ENCODE assay signal across 16 cellular contexts in the genomic region with DNA sequence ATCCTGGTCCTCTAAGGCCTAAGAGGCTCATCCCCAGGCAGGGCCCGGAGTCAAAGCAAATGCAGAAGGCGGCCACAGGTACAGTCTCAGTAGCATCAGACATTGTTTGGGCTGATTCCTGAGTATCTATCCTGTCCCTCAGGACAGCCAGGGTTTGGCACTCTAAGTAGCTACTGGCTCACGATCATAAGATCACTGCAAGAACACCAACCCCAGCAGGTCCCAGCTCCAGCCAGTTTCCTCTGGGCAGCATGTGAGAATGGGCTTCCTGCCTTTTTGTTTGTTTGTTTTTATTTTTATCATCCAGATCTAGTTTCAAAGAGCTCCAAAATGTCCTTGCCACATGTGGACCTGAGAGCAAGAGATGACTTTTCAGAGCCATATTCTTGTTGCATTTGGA. TPM values are rescaled to one million over a fixed set of nuclear protein-coding genes. Genes with fewer than 3 reads are reported as not detected.
A peak's percentile ranks its signal among the peaks of the same experiment; 100 is the strongest.
DNase-seq lines count a peak whose midpoint lies in the region; ATAC-seq, FAIRE-seq and TF ChIP-seq lines count a peak whose summit lies in the region.
"Had no signal": no experiment of that assay in that cellular context is flagged by ENCODE, and none has a peak within 500 bp of the region (broad histone marks: within the 10 kb centered on the region; RNA-seq: fewer than 3 reads in every experiment).

No MANE protein-coding gene starts in this region.

- peaks cover 13 to 80% (median 50%) of the 10 kb centered on the region in 4 donors for H3K4me1 ChIP-seq in liver (ENCODE audit: control insufficient read depth in 4 of 4, insufficient read depth in 4 of 4, low read length in 3 of 4)
- H3K4me1 ChIP-seq in HepG2 (ENCODE audit: insufficient read depth, low read length), result peaks cover 60% of the 10 kb centered on the region
- peaks cover 5% of the 10 kb centered on the region for H3K4me1 ChIP-seq in prostate gland (replicated peaks)
- H3K4me1 ChIP-seq: BLaER1 had no signal

- no peak overlapping the region for H3K9ac ChIP-seq in liver (ENCODE audit: low read depth in 1 of 2, low read length in 2 of 2)
- H3K9ac ChIP-seq in HepG2 (ENCODE audit: insufficient read depth, low read depth, low read length), result no peak overlapping the region
- H3K9ac ChIP-seq: BLaER1, GM23248 had no signal

- in situ Hi-C loops in HepG2 (cut with HindIII; ENCODE audit: extremely low pct_ligation_motif_present, low pct_unique_long_range_greater_than_20kb), result no loop called here

- 76% methylated on average over 3 of the region's 3 CpGs for WGBS in liver
- 100% methylated on average over 3 of the region's 3 CpGs for WGBS in HepG2 (ENCODE audit: low lambda C conversion rate)
- 81% methylated on average over 3 of the region's 3 CpGs for whole genome bisulfite sequencing in prostate gland

- no peak overlapping the region for H3K4me3 ChIP-seq in liver (ENCODE audit: low read depth in 1 of 3, low read length in 3 of 3)
- no peak overlapping the region for H3K4me3 ChIP-seq in HepG2 (replicated peaks in 1 of 3; ENCODE audit: insufficient read depth in 1 of 3, low read depth in 2 of 3, low read length in 3 of 3)
- no peak overlapping the region for H3K4me3 ChIP-seq in prostate gland
- H3K4me3 ChIP-seq: BLaER1, GM23248 had no signal

- H4K20me1 ChIP-seq in HepG2 (ENCODE audit: insufficient read depth, low read length), result no peaks in the 10 kb centered on the region
- H4K20me1 ChIP-seq: BLaER1 had no signal

- no peak for TF ChIP-seq CTCF in liver (IDR thresholded peaks at IDR 0.05; ENCODE audit: low read depth, low read length, missing input control)
- TF ChIP-seq CTCF in HepG2 (CRISPR knock-in tag; IDR thresholded peaks at IDR 0.05), result no peak
- TF ChIP-seq CTCF in WTC11 (IDR thresholded peaks at IDR 0.05), result no peak
- no peak for TF ChIP-seq CTCF in prostate gland (IDR thresholded peaks at IDR 0.05)

- intact Hi-C loops in HepG2 (cut with micrococcal nuclease; ENCODE audit: unreplicated experiment) (no loop called here), prostate gland (cut with DNase I) (no loop called here)

- H3K27me3 ChIP-seq in liver (ENCODE audit: control insufficient read depth in 4 of 4, insufficient read depth in 4 of 4, low read length in 3 of 4) (no peaks in the 10 kb centered on the region), HepG2 (ENCODE audit: control insufficient read depth in 1 of 2, insufficient read depth in 2 of 2, low read length in 2 of 2) (no peaks in the 10 kb centered on the region), prostate gland (replicated peaks; ENCODE audit: insufficient read depth) (no peaks in the 10 kb centered on the region)
- H3K27me3 ChIP-seq: BLaER1 had no signal

- no peak overlapping the region for H2AFZ ChIP-seq in HepG2 (ENCODE audit: low read length)
- H2AFZ ChIP-seq: GM23248 had no signal

- no peak overlapping the region for H3K4me2 ChIP-seq in HepG2 (ENCODE audit: low read depth, low read length)
- H3K4me2 ChIP-seq: BLaER1 had no signal

- ATAC-seq in HepG2 (no peak), WTC11 (peak; percentile 43; the same call in 1 of the 2 replicates)
- ATAC-seq: HCT116 had no signal

- H3K27ac ChIP-seq in liver (ENCODE audit: low read depth in 1 of 2, low read length in 2 of 2), result peak overlapping the region; percentile 33 to 40
- no peak overlapping the region for H3K27ac ChIP-seq in HepG2 (ENCODE audit: extremely low read length, insufficient read depth, low read length)
- H3K27ac ChIP-seq in prostate gland, result peak overlapping the region; percentile 24 to 71
- H3K27ac ChIP-seq: BLaER1, GM23248, HL-60 had no signal

- H3K9me3 Mint-ChIP-seq in WTC11, result no peaks in the 10 kb centered on the region
- H3K9me3 Mint-ChIP-seq: CD4-positive, CD25-positive, alpha-beta regulatory T cell; IgD-negative memory B cell had no signal

- no peaks in the 10 kb centered on the region for H3K9me3 ChIP-seq in liver (ENCODE audit: control insufficient read depth in 4 of 4, low read length in 3 of 4)
- no peaks in the 10 kb centered on the region for H3K9me3 ChIP-seq in HepG2 (ENCODE audit: low read length)
- no peaks in the 10 kb centered on the region for H3K9me3 ChIP-seq in prostate gland

- no peak for FAIRE-seq in HepG2 (lab: Jason Lieb, UNC)
- FAIRE-seq: H54 had no signal

- H3K4me3 Mint-ChIP-seq in WTC11, result no peak overlapping the region
- H3K4me3 Mint-ChIP-seq: CD4-positive, CD25-positive, alpha-beta regulatory T cell; IgD-negative memory B cell had no signal

- BruUV-seq in HepG2 (replicated peaks; lab: Mats Ljungman, UMichigan), result no TSS peak

- H3K4me1 Mint-ChIP-seq in WTC11, result no peaks in the 10 kb centered on the region

- no peaks in the 10 kb centered on the region for H3K27me3 Mint-ChIP-seq in WTC11 (ENCODE audit: low read depth)
- H3K27me3 Mint-ChIP-seq: CD4-positive, CD25-positive, alpha-beta regulatory T cell; IgD-negative memory B cell had no signal

- CTCF ChIA-PET in HepG2 (lab: Yijun Ruan, JAX; ENCODE audit: low intra/inter-chr PET ratio, low total read pairs), result no interaction called here
- CTCF ChIA-PET in WTC11 (lab: Charles Lee), result interaction anchor here (1.0 kb wide), 1 partner anchor 72 kb away, joined by 3 read pairs; no protein-coding TSS in a partner anchor

- H3K36me3 ChIP-seq in liver (ENCODE audit: control insufficient read depth in 4 of 4, insufficient read depth in 3 of 4, low read depth in 1 of 4, low read length in 3 of 4), result peaks cover 0 to 2% (median 0%) of the 10 kb centered on the region in 4 donors
- peaks cover 2 to 9% of the 10 kb centered on the region in 2 experiments; a peak in 3 of 5 replicates for H3K36me3 ChIP-seq in HepG2 (replicated peaks in 1 of 2; ENCODE audit: control insufficient read depth in 1 of 2, insufficient read depth in 2 of 2, low read length in 2 of 2)
- H3K36me3 ChIP-seq in prostate gland, result no peaks in the 10 kb centered on the region

- DNase-seq in HepG2 (ENCODE audit: low spot score) (no peak), WTC11 (ENCODE audit: low spot score) (no peak), prostate gland (ENCODE audit: low spot score) (peak; percentile 30), AG20443 (ENCODE audit: low spot score) (no peak), cerebellum (ENCODE audit: low spot score) (no peak)
- DNase-seq: AML-193; CD4-positive, CD25-positive, alpha-beta regulatory T cell; DMS53; GF-D8; GM23248 had no signal

- TF ChIP-seq EP300 in HepG2 (IDR thresholded peaks at IDR 0.05; ENCODE audit: low read depth in 2 of 2, low read length in 2 of 2) (no peak), HepG2 (CRISPR knock-in tag; IDR thresholded peaks at IDR 0.05; ENCODE audit: borderline replicate concordance) (no peak)

- TF ChIP-seq RAD21 in liver (IDR thresholded peaks at IDR 0.05), result no peak
- TF ChIP-seq RAD21 in HepG2 (CRISPR knock-in tag; IDR thresholded peaks at IDR 0.05), result no peak

- H3K79me2 ChIP-seq in HepG2 (ENCODE audit: insufficient read depth, low read length), result peaks cover 4% of the 10 kb centered on the region

- POLR2A ChIA-PET in HepG2 (lab: Yijun Ruan, JAX) (no interaction called here), WTC11 (lab: Charles Lee) (interaction anchor here (0.7 kb wide), 1 partner anchor 60 kb away, joined by 5 read pairs; no protein-coding TSS in a partner anchor)

- TF ChIP-seq POLR2A in HepG2 (IDR thresholded peaks at IDR 0.05; ENCODE audit: insufficient read depth in 1 of 2, low read depth in 2 of 2, low read length in 2 of 2), result no peak
- TF ChIP-seq POLR2A in prostate gland (IDR thresholded peaks at IDR 0.05), result no peak

- H3K27ac Mint-ChIP-seq in WTC11, result no peak overlapping the region
- H3K27ac Mint-ChIP-seq: CD4-positive, CD25-positive, alpha-beta regulatory T cell; IgD-negative memory B cell had no signal

- peaks cover 12% of the 10 kb centered on the region for H3K36me3 Mint-ChIP-seq in WTC11

TF ChIP-seq in liver, 16 proteins besides CTCF, POLR2A, EP300 and RAD21 (continues in another document):
- peak; percentile 17 for TF ChIP-seq YY1 (IDR thresholded peaks at IDR 0.05)

TF ChIP-seq in HepG2, 621 proteins besides CTCF, POLR2A, EP300 and RAD21 (continues in another document):
- TF ChIP-seq ZNF501 (CRISPR knock-in tag; IDR thresholded peaks at IDR 0.05), result no peak

TF ChIP-seq in WTC11, 78 proteins besides CTCF, POLR2A, EP300 and RAD21 (continues in another document):
- no peak for TF ChIP-seq JUN (CRISPR knock-in tag; IDR thresholded peaks at IDR 0.05)
- TF ChIP-seq E2F4 (CRISPR knock-in tag; IDR thresholded peaks at IDR 0.05; ENCODE audit: borderline replicate concordance, low read depth), result no peak

RNA-seq across cellular contexts. Expression of gene LRRFIP2, which starts 32.7 kb away (rescaled TPM):
- total RNA-seq in liver (10 to 100 TPM; 44.7 to 56.9 TPM), HepG2 (2016; rRNA removed; fragmentation: Illumina TruSeq; extraction: Trizol) (32.2 and 33.7 TPM in 2 replicates), WTC11 (2021) (23.7 to 24.6 TPM (median 23.7 TPM) in 3 replicates), prostate gland (100 to 1,000 TPM; 102 to 134 TPM), cerebellum (77.3 TPM)
- polyA plus RNA-seq in liver (10 to 100 TPM; 22.6 to 34.8 TPM), HepG2 (2011; rRNA removed) (9.9 and 13.5 TPM in 2 replicates)
- total RNA-seq in HepG2 (2016; cell fraction: cytosol; rRNA removed; fragmentation: Illumina TruSeq; extraction: Trizol; ENCODE audit: low read depth), result 27.4 and 28.7 TPM in 2 replicates
- 27.5 and 33.1 TPM in 2 replicates for total RNA-seq in HepG2 (2016; cell fraction: insoluble cytoplasmic fraction; rRNA removed; fragmentation: Illumina TruSeq; extraction: Trizol)
- total RNA-seq in HepG2 (2016; cell fraction: membrane; rRNA removed; fragmentation: Illumina TruSeq; extraction: Trizol), result 39.7 and 47.6 TPM in 2 replicates
- 42.0 and 44.0 TPM in 2 replicates for total RNA-seq in HepG2 (2016; cell fraction: nucleus; rRNA removed; fragmentation: Illumina TruSeq; extraction: Trizol)
- 7.4 and 9.3 TPM in 2 replicates for polyA plus RNA-seq in HepG2 (2011; cell fraction: cytosol; rRNA removed)
- 9.5 and 9.8 TPM in 2 replicates for polyA plus RNA-seq in HepG2 (2011; cell fraction: nucleus; rRNA removed)
- 18.5 and 20.9 TPM in 2 replicates for polyA plus RNA-seq in HepG2 (2012)
- 22.9 and 27.7 TPM in 2 replicates for polyA plus RNA-seq in HepG2 (2016; cell fraction: cytosol; fragmentation: Illumina TruSeq; extraction: Trizol; ENCODE audit: low read depth)
- polyA plus RNA-seq in HepG2 (2016; cell fraction: insoluble cytoplasmic fraction; fragmentation: Illumina TruSeq; extraction: Trizol; ENCODE audit: low read depth), result 32.7 and 34.9 TPM in 2 replicates
- polyA plus RNA-seq in HepG2 (2016; cell fraction: membrane; fragmentation: Illumina TruSeq; extraction: Trizol; ENCODE audit: low read depth), result 31.3 and 34.7 TPM in 2 replicates
- 35.0 and 37.3 TPM in 2 replicates for polyA plus RNA-seq in HepG2 (2016; cell fraction: nucleus; fragmentation: Illumina TruSeq; extraction: Trizol; ENCODE audit: insufficient read depth, low read depth)
- 10.3 and 20.6 TPM in 2 replicates for polyA minus RNA-seq in HepG2 (2011; rRNA and poly(A)+ RNA removed; ENCODE audit: low replicate concordance)
- polyA minus RNA-seq in HepG2 (2011; cell fraction: cytosol; rRNA and poly(A)+ RNA removed), result 10.3 and 12.0 TPM in 2 replicates
- 69.1 and 70.6 TPM in 2 replicates for polyA minus RNA-seq in HepG2 (2011; cell fraction: nucleus; rRNA and poly(A)+ RNA removed)
